ENCODE assay signal across 1 cellular context in the genomic region with DNA sequence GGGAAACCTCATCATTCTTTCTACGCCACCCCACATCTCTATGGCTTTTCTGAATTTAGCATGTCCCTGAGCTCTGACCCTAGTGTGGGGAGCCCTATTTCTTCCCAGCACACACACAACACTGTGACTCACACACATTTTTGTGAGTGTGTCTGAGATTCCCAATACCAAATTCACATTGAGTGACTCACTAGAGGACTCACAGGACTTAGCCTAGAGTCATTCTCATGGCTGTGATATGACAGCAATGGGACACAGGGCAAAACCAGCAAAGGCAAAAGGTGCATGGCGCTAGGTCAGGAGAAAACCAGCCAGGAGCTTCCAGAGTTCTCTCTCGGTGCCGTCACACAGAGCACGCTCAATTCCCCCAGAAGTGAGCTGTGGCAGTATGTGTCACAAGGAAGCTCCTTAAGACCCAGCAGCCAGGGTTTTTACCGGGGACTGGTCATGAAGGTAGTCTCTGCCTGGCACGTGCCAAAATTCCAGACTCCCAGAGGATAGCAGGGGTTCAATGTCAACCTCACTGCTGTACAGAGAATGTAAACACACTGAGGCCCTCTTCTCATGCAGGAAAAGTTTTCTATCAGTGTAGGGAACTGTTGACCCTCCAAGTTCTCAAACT.
TF ChIP-seq lines count a peak whose summit lies in the region.

No MANE protein-coding gene starts in this region.

TF ChIP-seq in SK-N-SH treated with all-trans-retinoic acid at 6 μM for 48 hours, 23 proteins besides CTCF, POLR2A, EP300 and RAD21 (continued from another document):
- TF ChIP-seq TSHZ2 (CRISPR knock-in tag; IDR thresholded peaks at IDR 0.05) (no peak), ESRRG (CRISPR knock-in tag; IDR thresholded peaks at IDR 0.05) (no peak), RARB (CRISPR knock-in tag; IDR thresholded peaks at IDR 0.05) (no peak), CSRNP3 (CRISPR knock-in tag; IDR thresholded peaks at IDR 0.05) (no peak), CSDC2 (CRISPR knock-in tag; IDR thresholded peaks at IDR 0.05) (no peak), GLIS3 (CRISPR knock-in tag; IDR thresholded peaks at IDR 0.05) (no peak), CREB5 (CRISPR knock-in tag; IDR thresholded peaks at IDR 0.05; ENCODE audit: low read depth) (no peak), ZNF70 (CRISPR knock-in tag; IDR thresholded peaks at IDR 0.05) (no peak)
TF ChIP-seq in SK-N-SH treated with all-trans-retinoic acid at 6 μM for 48 hours: peak in this region for 0.
